ENCODE assay signal across 9 cellular contexts in genomic region chrX:72308209-72308565, GRCh38. TPM values are rescaled to one million over a fixed set of nuclear protein-coding genes. Genes with fewer than 3 reads are reported as not detected.
DNase-seq lines count a peak whose midpoint lies in the region; TF ChIP-seq lines count a peak whose summit lies in the region.
"Had no signal": no experiment of that assay in that cellular context is flagged by ENCODE, and none has a peak within 500 bp of the region (broad histone marks: within the 10 kb centered on the region; RNA-seq: fewer than 3 reads in every experiment).

No MANE protein-coding gene starts in this region.

- no peaks in the 10 kb centered on the region for H3K36me3 Mint-ChIP-seq in activated CD4-positive, alpha-beta T cell treated with anti-CD3 and anti-CD28 coated beads, Interleukin-2, amount 10 ng/mL, durations not matched to agents 24 days and 14 days (ENCODE audit: low read depth)
- no peaks in the 10 kb centered on the region for H3K36me3 Mint-ChIP-seq in glutamatergic neuron (ENCODE audit: unreplicated experiment)

- TF ChIP-seq POLR2A in erythroblast (IDR thresholded peaks at IDR 0.05; ENCODE audit: low read length), result no peak

- H3K79me2 ChIP-seq in SU-DHL-6 (ENCODE audit: insufficient read depth, low read length) (no peaks in the 10 kb centered on the region), smooth muscle cell (ENCODE audit: low read depth) (no peaks in the 10 kb centered on the region)

- peaks cover 21% of the 10 kb centered on the region for H3K4me1 Mint-ChIP-seq in activated CD4-positive, alpha-beta T cell treated with anti-CD3 and anti-CD28 coated beads, Interleukin-2, amount 10 ng/mL, durations not matched to agents 24 days and 14 days
- H3K4me1 Mint-ChIP-seq in glutamatergic neuron (ENCODE audit: low read depth, unreplicated experiment), result peaks cover 9% of the 10 kb centered on the region

- DNase-seq in activated CD4-positive, alpha-beta T cell treated with anti-CD3 and anti-CD28 coated beads, Interleukin-2, amount 10 ng/mL, durations not matched to agents 24 days and 14 days, result no peak
- no peak for DNase-seq in activated CD4-positive, alpha-beta T cell treated with anti-CD3 and anti-CD28 coated beads for 1 hour
- DNase-seq in glutamatergic neuron, result no peak
- DNase-seq in smooth muscle cell (lab: John Stamatoyannopoulos, UW; ENCODE audit: unreplicated experiment), result no peak
- no peak for DNase-seq in NCI-H1417 treated with DMSO at 0.1 percent for 48 hours (lab: John Stamatoyannopoulos, UW)
- no peak for DNase-seq in NCI-H510A treated with DMSO at 0.1 percent for 48 hours (lab: John Stamatoyannopoulos, UW)
- DNase-seq in erythroblast (lab: John Stamatoyannopoulos, UW), result no peak

- H3K4me2 ChIP-seq in SU-DHL-6 (ENCODE audit: low read depth, low read length, poor library complexity, severe bottlenecking) (peak overlapping the region; percentile 34), smooth muscle cell (peak overlapping the region; percentile 82)

- H3K27ac Mint-ChIP-seq in activated CD4-positive, alpha-beta T cell treated with anti-CD3 and anti-CD28 coated beads, Interleukin-2, amount 10 ng/mL, durations not matched to agents 24 days and 14 days, result no peak overlapping the region
- H3K27ac Mint-ChIP-seq in glutamatergic neuron (ENCODE audit: unreplicated experiment), result peak overlapping the region; percentile 91

- peaks cover 49% of the 10 kb centered on the region for H3K27me3 Mint-ChIP-seq in activated CD4-positive, alpha-beta T cell treated with anti-CD3 and anti-CD28 coated beads, Interleukin-2, amount 10 ng/mL, durations not matched to agents 24 days and 14 days
- peaks cover 15% of the 10 kb centered on the region for H3K27me3 Mint-ChIP-seq in glutamatergic neuron (ENCODE audit: unreplicated experiment)

- no peaks in the 10 kb centered on the region for H4K20me1 ChIP-seq in SU-DHL-6 (ENCODE audit: low read depth, low read length)
- H4K20me1 ChIP-seq in smooth muscle cell (ENCODE audit: low read depth), result no peaks in the 10 kb centered on the region

- H3K9me2 ChIP-seq in SU-DHL-6 (replicated peaks; ENCODE audit: insufficient read depth, low read length), result no peaks in the 10 kb centered on the region

- intact Hi-C loops in activated CD4-positive, alpha-beta T cell treated with anti-CD3 and anti-CD28 coated beads, Interleukin-2, amount 10 ng/mL, durations not matched to agents 24 days and 14 days (cut with micrococcal nuclease), result loop anchor here (2.0 to 5.0 kb wide), 3 partner anchors 39 to 407 kb away; partner anchors contain the start of gene PHKA1

- H3K4me3 ChIP-seq in SU-DHL-6 (ENCODE audit: insufficient read depth, low read length, poor library complexity, severe bottlenecking) (no peak overlapping the region), smooth muscle cell (peak overlapping the region; percentile 37)

- H3K9me3 Mint-ChIP-seq in activated CD4-positive, alpha-beta T cell treated with anti-CD3 and anti-CD28 coated beads, Interleukin-2, amount 10 ng/mL, durations not matched to agents 24 days and 14 days, result no peaks in the 10 kb centered on the region
- peaks cover 4% of the 10 kb centered on the region for H3K9me3 Mint-ChIP-seq in glutamatergic neuron (ENCODE audit: unreplicated experiment)

- H3F3A ChIP-seq in SU-DHL-6 (ENCODE audit: insufficient read depth) (no peaks in the 10 kb centered on the region), smooth muscle cell (ENCODE audit: low read depth) (no peaks in the 10 kb centered on the region)

- no peaks in the 10 kb centered on the region for H3K9me3 ChIP-seq in SU-DHL-6 (ENCODE audit: insufficient read depth, low read length)
- H3K9me3 ChIP-seq in smooth muscle cell (replicated peaks; ENCODE audit: low read depth), result no peaks in the 10 kb centered on the region
- H3K9me3 ChIP-seq: prostate gland had no signal

- H3K27me3 ChIP-seq in SU-DHL-6 (ENCODE audit: low read length) (no peaks in the 10 kb centered on the region), smooth muscle cell (ENCODE audit: low read depth) (peaks cover 43% of the 10 kb centered on the region)

- H3K9ac ChIP-seq in SU-DHL-6 (ENCODE audit: low read length), result no peak overlapping the region
- no peak overlapping the region for H3K9ac ChIP-seq in smooth muscle cell (ENCODE audit: low read depth)

- H3K36me3 ChIP-seq in SU-DHL-6 (ENCODE audit: low read length) (no peaks in the 10 kb centered on the region), smooth muscle cell (ENCODE audit: low read depth) (no peaks in the 10 kb centered on the region)
- H3K36me3 ChIP-seq: prostate gland had no signal

- H3K27ac ChIP-seq in SU-DHL-6 (ENCODE audit: low read depth, low read length), result no peak overlapping the region
- no peak overlapping the region for H3K27ac ChIP-seq in smooth muscle cell (ENCODE audit: low read depth)
- H3K27ac ChIP-seq: prostate gland had no signal

- H3K4me1 ChIP-seq in smooth muscle cell (ENCODE audit: low read depth), result no peaks in the 10 kb centered on the region
- H3K4me1 ChIP-seq: prostate gland had no signal

- H3K4me3 Mint-ChIP-seq in activated CD4-positive, alpha-beta T cell treated with anti-CD3 and anti-CD28 coated beads, Interleukin-2, amount 10 ng/mL, durations not matched to agents 24 days and 14 days, result peak overlapping the region; percentile 62
- H3K4me3 Mint-ChIP-seq in glutamatergic neuron (ENCODE audit: unreplicated experiment), result peak overlapping the region; percentile 80

- no peak overlapping the region for H2AFZ ChIP-seq in SU-DHL-6 (ENCODE audit: low read depth, low read length, severe bottlenecking)
- no peak overlapping the region for H2AFZ ChIP-seq in smooth muscle cell (ENCODE audit: low read depth)

- 42% methylated on average over 11 of the region's 11 CpGs for WGBS in smooth muscle cell (ENCODE audit: low lambda C conversion rate)

- TF ChIP-seq CTCF in SU-DHL-6 (IDR thresholded peaks at IDR 0.05; ENCODE audit: insufficient read depth, low read length, poor library complexity, severe bottlenecking) (no peak), glutamatergic neuron (IDR thresholded peaks at IDR 0.05; ENCODE audit: partially characterized antibody, unreplicated experiment) (no peak), smooth muscle cell (IDR thresholded peaks at IDR 0.05; ENCODE audit: borderline replicate concordance, insufficient read depth, poor library complexity, severe bottlenecking) (no peak)

RNA-seq across cellular contexts. Expression of gene CITED1, which starts 2.5 kb away (rescaled TPM):
- not detected in 2 replicates for total RNA-seq in activated CD4-positive, alpha-beta T cell treated with anti-CD3 and anti-CD28 coated beads, Interleukin-2, amount 10 ng/mL, durations not matched to agents 24 days and 14 days
- total RNA-seq in glutamatergic neuron (ENCODE audit: unreplicated experiment) (42.7 TPM), smooth muscle cell (1.0 TPM in 1 of 2 replicates, not detected in the other)
- polyA plus RNA-seq in smooth muscle cell, result 0.42 and 1.1 TPM in 2 replicates

RNA-seq across cellular contexts. Expression of gene RPS4X, which starts 31.1 kb away (rescaled TPM):
- total RNA-seq in activated CD4-positive, alpha-beta T cell treated with anti-CD3 and anti-CD28 coated beads, Interleukin-2, amount 10 ng/mL, durations not matched to agents 24 days and 14 days, result 1,047 and 1,054 TPM in 2 replicates
- total RNA-seq in glutamatergic neuron (ENCODE audit: unreplicated experiment), result 502 TPM
- total RNA-seq in smooth muscle cell, result 618 and 691 TPM in 2 replicates
- 190 and 228 TPM in 2 replicates for polyA plus RNA-seq in smooth muscle cell

Comparison
In these comparisons a context has a peak if more than half of its experiments do, and no peak if none do; other contexts are left out.
1. RNA of gene CITED1, which starts 2.5 kb away (total RNA-seq): 42.7 TPM in glutamatergic neuron (single experiment); 1.0 TPM in smooth muscle cell and not detected in activated CD4-positive, alpha-beta T cell treated with anti-CD3 and anti-CD28 coated beads, Interleukin-2, amount 10 ng/mL, durations not matched to agents 24 days and 14 days; every median in the first group is over 10 times any median in the second.